8 cellular contexts compared by ENCODE assay signal in genomic region chr6:139028242-139028657, GRCh38. TPM values are rescaled to one million over a fixed set of nuclear protein-coding genes. Genes with fewer than 3 reads are reported as not detected.
DNase-seq lines count a peak whose midpoint lies in the region; ATAC-seq and TF ChIP-seq lines count a peak whose summit lies in the region.

No MANE protein-coding gene starts in this region.

- peaks cover 10% of the 10 kb centered on the region for H3K4me1 ChIP-seq in muscle layer of colon (ENCODE audit: insufficient read depth, low read length)

- H3K27ac ChIP-seq in KOPT-K1 (ENCODE audit: low read depth, low read length, poor library complexity, severe bottlenecking) (peak overlapping the region; percentile 92), muscle layer of colon (ENCODE audit: low read depth, low read length) (peak overlapping the region; percentile 83)

- H3K4me3 ChIP-seq in choroid plexus epithelial cell (ENCODE audit: low read depth, low read length) (peak overlapping the region; percentile 73), muscle layer of colon (ENCODE audit: low read depth in 1 of 2, low read length in 2 of 2) (peak overlapping the region; percentile 95)

- DNase-seq in CD1c-positive myeloid dendritic cell (ENCODE audit: extremely low spot score): peak; percentile 21
- peak; percentile 7 for DNase-seq in choroid plexus epithelial cell (ENCODE audit: low read depth)
- DNase-seq in NCI-H226: no peak
- no peak for DNase-seq in SK-N-DZ (ENCODE audit: low spot score)
- no peak for DNase-seq in MV-4-11 (lab: John Stamatoyannopoulos, UW)

- H3K9me3 ChIP-seq in KOPT-K1 (ENCODE audit: insufficient read depth, low read length, poor library complexity, severe bottlenecking): no peaks in the 10 kb centered on the region
- H3K9me3 ChIP-seq in muscle layer of colon (ENCODE audit: low read length): no peaks in the 10 kb centered on the region

- peaks cover 8% of the 10 kb centered on the region for H3K36me3 ChIP-seq in KOPT-K1 (ENCODE audit: insufficient read depth, low read length)
- H3K36me3 ChIP-seq in muscle layer of colon (ENCODE audit: insufficient read depth, low read length): no peaks in the 10 kb centered on the region

- no peaks in the 10 kb centered on the region for H3K27me3 ChIP-seq in muscle layer of colon (ENCODE audit: control insufficient read depth in 1 of 2, insufficient read depth in 2 of 2, low read length in 2 of 2)

- TF ChIP-seq CTCF in choroid plexus epithelial cell (conservative IDR thresholded peaks at IDR 0.05; ENCODE audit: low read depth, low read length): no peak

- peak overlapping the region; percentile 89 for H3K9ac ChIP-seq in muscle layer of colon (ENCODE audit: low read length)

- ATAC-seq in GM19023 (IDR thresholded peaks at IDR 0.05; ENCODE audit: unreplicated experiment): peak; percentile 1

RNA-seq across cellular contexts. Expression of gene ABRACL, which starts 0.3 kb away (rescaled TPM):
- 51.9 and 55.9 TPM in 2 replicates for polyA plus RNA-seq in SK-N-DZ (2014; cell fraction: cytosol; rRNA removed)
- polyA plus RNA-seq in SK-N-DZ (2014; cell fraction: nucleus; rRNA removed): 24.0 and 26.2 TPM in 2 replicates

RNA-seq across cellular contexts. Expression of gene REPS1, which starts 40.2 kb away (rescaled TPM):
- 36.7 and 38.4 TPM in 2 replicates for polyA plus RNA-seq in SK-N-DZ (2014; cell fraction: cytosol; rRNA removed)
- 34.3 and 46.3 TPM in 2 replicates for polyA plus RNA-seq in SK-N-DZ (2014; cell fraction: nucleus; rRNA removed)

Comparison
In these comparisons a context has a peak if more than half of its experiments do, and no peak if none do; other contexts are left out.
1. DNase-seq: peak in CD1c-positive myeloid dendritic cell (single experiment) and choroid plexus epithelial cell (single experiment); none in NCI-H226 (single experiment), SK-N-DZ (single experiment) and MV-4-11 (single experiment).